In the genomic region with DNA sequence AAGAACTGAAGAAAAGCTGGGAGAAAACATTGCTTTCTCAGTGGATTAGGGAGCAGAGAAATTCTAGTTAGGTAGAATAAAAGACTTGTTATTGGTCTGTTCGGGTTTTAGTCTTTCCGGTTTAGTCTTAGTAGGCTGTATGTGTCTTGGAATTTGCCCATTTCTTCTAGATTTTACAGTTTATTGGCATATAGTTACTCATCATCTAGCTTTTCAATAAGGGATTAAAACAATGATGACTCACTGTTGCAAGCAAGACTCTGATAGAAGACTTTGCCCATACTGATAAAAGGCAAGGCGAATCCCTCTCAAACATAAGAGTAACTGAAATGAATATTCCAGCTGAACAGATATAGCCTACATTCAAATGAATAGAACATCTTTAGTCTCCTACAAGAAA, we compare ENCODE assay signal across 19 cellular contexts.
A peak's percentile ranks its signal among the peaks of the same experiment; 100 is the strongest.
DNase-seq lines count a peak whose midpoint lies in the region; ATAC-seq, FAIRE-seq and TF ChIP-seq lines count a peak whose summit lies in the region.
"Had no signal": no experiment of that assay in that cellular context is flagged by ENCODE, and none has a peak within 500 bp of the region (broad histone marks: within the 10 kb centered on the region; RNA-seq: fewer than 3 reads in every experiment).

No MANE protein-coding gene starts in this region.

- WGBS in A549 (ENCODE audit: missing lambda C conversion rate) = 79% methylated on average over 3 of the region's 3 CpGs
- 86% methylated on average over 1 of the region's 3 CpGs for WGBS in mesenchymal stem cell
- 100% methylated on average over 3 of the region's 3 CpGs for WGBS in right lobe of liver (ENCODE audit: insufficient coverage, low coverage, low lambda C conversion rate, missing lambda C conversion rate)

- peaks cover 74% of the 10 kb centered on the region for H3K36me3 Mint-ChIP-seq in dendritic cell treated with granulocyte-macrophage colony-stimulating factor and Interleukin-4, amounts not matched to agents 40 ng/mL and 50 ng/mL, for 4 days (ENCODE audit: low read depth)
- peaks cover 19% of the 10 kb centered on the region for H3K36me3 Mint-ChIP-seq in T-helper 2 cell treated with Interferon-gamma antibody and Interleukin-4, amounts not matched to agents 5 μg/mL and 100 μg/mL, for 36 hours (ENCODE audit: low read depth)

- H3K4me1 Mint-ChIP-seq in dendritic cell treated with granulocyte-macrophage colony-stimulating factor and Interleukin-4, amounts not matched to agents 40 ng/mL and 50 ng/mL, for 4 days (ENCODE audit: low read depth) = peaks cover 44% of the 10 kb centered on the region
- H3K4me1 Mint-ChIP-seq in T-helper 2 cell treated with Interferon-gamma antibody and Interleukin-4, amounts not matched to agents 5 μg/mL and 100 μg/mL, for 36 hours (ENCODE audit: low read depth) = no peaks in the 10 kb centered on the region

- peak overlapping the region; percentile 57 for H3K9ac ChIP-seq in mesenchymal stem cell (ENCODE audit: low read length)
- H3K9ac ChIP-seq: BLaER1 had no signal

- H3K9me3 ChIP-seq in A549 (peaks cover 2% of the 10 kb centered on the region; the same call in 2 of the 3 replicates), mesenchymal stem cell (ENCODE audit: control insufficient read depth, low read length) (peaks cover 32% of the 10 kb centered on the region), right lobe of liver (peaks cover 0 to 6% (median 4%) of the 10 kb centered on the region in 4 donors)

- intact Hi-C loops in dendritic cell treated with granulocyte-macrophage colony-stimulating factor and Interleukin-4, amounts not matched to agents 40 ng/mL and 50 ng/mL, for 4 days (cut with micrococcal nuclease) = loop anchor here (5.0 kb wide), 1 partner anchor 62 kb away; the partner anchor contains the start of gene GPR137B
- intact Hi-C loops in right lobe of liver (cut with DNase I) = no loop called here

- peak overlapping the region; percentile 77 for H3K27ac Mint-ChIP-seq in dendritic cell treated with granulocyte-macrophage colony-stimulating factor and Interleukin-4, amounts not matched to agents 40 ng/mL and 50 ng/mL, for 4 days
- H3K27ac Mint-ChIP-seq in T-helper 2 cell treated with Interferon-gamma antibody and Interleukin-4, amounts not matched to agents 5 μg/mL and 100 μg/mL, for 36 hours = no peak overlapping the region
- H3K27ac Mint-ChIP-seq: CD8-positive, alpha-beta T cell had no signal

- H3K4me3 ChIP-seq in A549 = no peak overlapping the region
- H3K4me3 ChIP-seq in mesenchymal stem cell (ENCODE audit: insufficient read depth in 1 of 2, low read depth in 1 of 2, low read length in 2 of 2) = no peak overlapping the region
- no peak overlapping the region for H3K4me3 ChIP-seq in right lobe of liver
- H3K4me3 ChIP-seq: BLaER1 had no signal

- H2BK5ac ChIP-seq in mesenchymal stem cell (ENCODE audit: low read depth, low read length, poor library complexity, severe bottlenecking) = no peak overlapping the region

- POLR2A ChIA-PET in A549 (lab: Yijun Ruan, JAX) = no interaction called here

- H3K79me1 ChIP-seq in mesenchymal stem cell (replicated peaks; ENCODE audit: low read length, poor library complexity, severe bottlenecking) = peaks cover 10% of the 10 kb centered on the region

- TF ChIP-seq CTCF in A549 (IDR thresholded peaks at IDR 0.05) (no peak), right lobe of liver (IDR thresholded peaks at IDR 0.05) (no peak)

- no peak overlapping the region for H4K91ac ChIP-seq in mesenchymal stem cell (ENCODE audit: low read length)

- no peak overlapping the region for H2BK12ac ChIP-seq in mesenchymal stem cell (ENCODE audit: low read length in 2 of 2)

- FAIRE-seq in A549 (lab: Jason Lieb, UNC) = no peak
- FAIRE-seq: GM12891 had no signal

- no peak for ATAC-seq in A549
- ATAC-seq in right lobe of liver = no peak
- ATAC-seq: CD8-positive, alpha-beta T cell; Panc1 had no signal

- H3K14ac ChIP-seq in mesenchymal stem cell (ENCODE audit: low read length in 2 of 2) = no peak overlapping the region

- H3K4me2 ChIP-seq in A549 (0 out of 3 replicates have a peak overlapping the region, but pooled peaks have one; percentile 12), mesenchymal stem cell (ENCODE audit: low read length, poor library complexity, severe bottlenecking) (no peak overlapping the region)
- H3K4me2 ChIP-seq: BLaER1 had no signal

- no peak overlapping the region for H3K4me3 Mint-ChIP-seq in dendritic cell treated with granulocyte-macrophage colony-stimulating factor and Interleukin-4, amounts not matched to agents 40 ng/mL and 50 ng/mL, for 4 days
- H3K4me3 Mint-ChIP-seq in T-helper 2 cell treated with Interferon-gamma antibody and Interleukin-4, amounts not matched to agents 5 μg/mL and 100 μg/mL, for 36 hours = no peak overlapping the region
- H3K4me3 Mint-ChIP-seq: CD8-positive, alpha-beta T cell had no signal

- H3K27ac ChIP-seq in A549 (no peak overlapping the region), mesenchymal stem cell (ENCODE audit: low read length, poor library complexity, severe bottlenecking) (no peak overlapping the region), right lobe of liver (no peak overlapping the region)
- H3K27ac ChIP-seq: 22Rv1, BLaER1 had no signal

- no peak overlapping the region for H2BK15ac ChIP-seq in mesenchymal stem cell (ENCODE audit: low read depth, poor library complexity, severe bottlenecking)

- no peaks in the 10 kb centered on the region for H3K27me3 Mint-ChIP-seq in dendritic cell treated with granulocyte-macrophage colony-stimulating factor and Interleukin-4, amounts not matched to agents 40 ng/mL and 50 ng/mL, for 4 days
- no peaks in the 10 kb centered on the region for H3K27me3 Mint-ChIP-seq in T-helper 2 cell treated with Interferon-gamma antibody and Interleukin-4, amounts not matched to agents 5 μg/mL and 100 μg/mL, for 36 hours (ENCODE audit: low read depth)

- peaks cover 5% of the 10 kb centered on the region; the same call in 1 of the 3 replicates for H3K4me1 ChIP-seq in A549
- peaks cover 3% of the 10 kb centered on the region for H3K4me1 ChIP-seq in mesenchymal stem cell (ENCODE audit: control insufficient read depth, insufficient read depth, low read depth, low read length)
- no peaks in the 10 kb centered on the region for H3K4me1 ChIP-seq in right lobe of liver
- H3K4me1 ChIP-seq: BLaER1 had no signal

- CTCF ChIA-PET in A549 (lab: Yijun Ruan, JAX) = no interaction called here

- H3K36me3 ChIP-seq in mesenchymal stem cell (ENCODE audit: control insufficient read depth in 1 of 2, insufficient read depth in 2 of 2, low read depth in 1 of 2, low read length in 2 of 2) (peaks cover 8 to 60% of the 10 kb centered on the region in 2 experiments), right lobe of liver (no peaks in the 10 kb centered on the region)

- H3K4ac ChIP-seq in mesenchymal stem cell (ENCODE audit: low read depth in 1 of 2, low read length in 2 of 2) = no peak overlapping the region

- peaks cover 39% of the 10 kb centered on the region for H3K9me3 Mint-ChIP-seq in dendritic cell treated with granulocyte-macrophage colony-stimulating factor and Interleukin-4, amounts not matched to agents 40 ng/mL and 50 ng/mL, for 4 days
- peaks cover 27% of the 10 kb centered on the region for H3K9me3 Mint-ChIP-seq in T-helper 2 cell treated with Interferon-gamma antibody and Interleukin-4, amounts not matched to agents 5 μg/mL and 100 μg/mL, for 36 hours

- DNase-seq in A549 (ENCODE audit: low read depth in 1 of 2, low spot score in 1 of 2) (no peak), HS-5 (ENCODE audit: low read depth) (peak; percentile 49), mesenchymal stem cell (no peak), right lobe of liver (no peak), HT-29 (ENCODE audit: low spot score) (no peak)
- no peak for DNase-seq in activated CD4-positive, alpha-beta T cell treated with anti-CD3 and anti-CD28 coated beads for 1 hour
- DNase-seq in T-helper 2 cell treated with Interferon-gamma antibody and Interleukin-4, amounts not matched to agents 5 μg/mL and 100 μg/mL, for 36 hours (ENCODE audit: low spot score) = no peak
- DNase-seq: CD8-positive, alpha-beta T cell; GF-D8; KBM-7; NCI-H1048; NCI-H1694; NCI-H2227 treated with DMSO at 0.1 percent for 48 hours; NCI-H524 had no signal

- H3K27me3 ChIP-seq in mesenchymal stem cell (ENCODE audit: control insufficient read depth in 1 of 2, insufficient read depth in 1 of 2, low read length in 2 of 2) (no peaks in the 10 kb centered on the region), right lobe of liver (no peaks in the 10 kb centered on the region)
- H3K27me3 ChIP-seq: BLaER1 had no signal

- no peak overlapping the region for H2AK5ac ChIP-seq in mesenchymal stem cell (ENCODE audit: low read length, severe bottlenecking)

- no peak overlapping the region for H4K8ac ChIP-seq in mesenchymal stem cell (ENCODE audit: low read length)

- no peak for TF ChIP-seq RAD21 in A549 (conservative IDR thresholded peaks at IDR 0.05 in 1 of 2, IDR thresholded peaks at IDR 0.05 in 1 of 2)

- no peak overlapping the region for H2AFZ ChIP-seq in mesenchymal stem cell (ENCODE audit: low read depth, low read length)

- TF ChIP-seq POLR2A in A549 (IDR thresholded peaks at IDR 0.05; ENCODE audit: low read length) = no peak
- TF ChIP-seq POLR2A in right lobe of liver (IDR thresholded peaks at IDR 0.05) = no peak

- TF ChIP-seq EP300 in A549 (IDR thresholded peaks at IDR 0.05) = no peak

- H2BK120ac ChIP-seq in mesenchymal stem cell (ENCODE audit: low read depth, low read length) = no peak overlapping the region

- H3K18ac ChIP-seq in mesenchymal stem cell (ENCODE audit: low read depth in 1 of 2, low read length in 2 of 2) = no peak overlapping the region

- no peak overlapping the region for H3K23ac ChIP-seq in mesenchymal stem cell (ENCODE audit: low read length in 2 of 2)

TF ChIP-seq in A549, 52 proteins besides CTCF, POLR2A, EP300 and RAD21:
- TF ChIP-seq FOSL2 (IDR thresholded peaks at IDR 0.05) (no peak), FOSL2 (CRISPR knock-in tag; IDR thresholded peaks at IDR 0.05) (peak; percentile 61; the same call in 1 of the 2 replicates), RFX5 (IDR thresholded peaks at IDR 0.05) (no peak)
TF ChIP-seq in A549: peak in this region for 1.
